ENCODE assay signal across 1 cellular context in the genomic region with DNA sequence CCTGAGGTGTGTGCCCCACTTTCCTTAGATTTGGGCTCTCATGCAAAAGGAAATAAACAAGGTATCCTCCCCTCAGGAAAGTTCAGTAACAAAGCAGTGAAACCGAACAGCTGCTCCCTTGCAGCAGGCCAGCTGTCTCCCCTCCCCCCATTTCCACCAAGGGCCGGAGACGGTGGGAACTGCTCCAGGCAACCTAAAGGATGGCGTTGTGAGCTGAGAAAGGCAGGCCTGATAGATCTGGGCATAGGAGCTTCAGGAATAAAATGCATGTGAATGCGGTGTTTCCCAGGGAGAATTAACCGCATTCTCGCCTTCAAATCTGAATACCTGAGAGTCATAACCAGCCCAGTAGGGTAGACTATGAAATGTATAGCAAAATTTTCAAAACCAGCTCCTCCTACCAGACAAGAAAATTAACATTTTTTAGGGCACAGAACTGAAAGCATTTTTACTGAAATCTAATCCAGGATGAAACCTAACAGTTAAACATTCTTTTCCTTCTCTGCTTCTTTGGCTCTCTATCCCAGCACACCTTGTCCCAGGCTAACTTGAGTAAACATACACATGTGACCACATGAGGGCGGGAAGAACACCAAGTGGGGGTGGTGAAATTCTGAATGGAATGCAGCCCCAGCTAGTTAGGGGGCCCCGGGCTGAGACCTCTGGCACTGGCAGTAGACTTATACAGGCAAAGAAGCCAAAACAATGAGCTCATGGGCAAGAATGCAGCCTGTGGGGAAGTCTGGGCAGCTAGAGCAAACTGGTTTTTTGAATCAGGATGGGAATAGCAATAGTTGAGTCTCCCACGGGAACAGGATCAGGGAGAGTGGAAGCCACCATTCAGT.
TF ChIP-seq lines count a peak whose summit lies in the region.

No MANE protein-coding gene starts in this region.

TF ChIP-seq in HepG2, 621 proteins besides CTCF, POLR2A, EP300 and RAD21 (continues in another document):
- TF ChIP-seq NFIB (CRISPR knock-in tag; IDR thresholded peaks at IDR 0.05; ENCODE audit: borderline replicate concordance) (no peak), ZNF34 (CRISPR knock-in tag; IDR thresholded peaks at IDR 0.05; ENCODE audit: borderline replicate concordance) (no peak), ZNF883 (CRISPR knock-in tag; IDR thresholded peaks at IDR 0.05; ENCODE audit: not compliant biosample characterization) (no peak), TBX3 (IDR thresholded peaks at IDR 0.05; ENCODE audit: borderline replicate concordance) (no peak), ZNF747 (CRISPR knock-in tag; IDR thresholded peaks at IDR 0.05; ENCODE audit: borderline replicate concordance) (peak; percentile 52; the same call in 1 of the 2 replicates), ZNF138 (CRISPR knock-in tag; IDR thresholded peaks at IDR 0.05; ENCODE audit: low read depth) (no peak), RCOR2 (CRISPR knock-in tag; IDR thresholded peaks at IDR 0.05) (0 out of 2 replicates have a peak, but pooled peaks have one; percentile 44), NFIC (IDR thresholded peaks at IDR 0.05; ENCODE audit: low read length) (no peak), YY1 (IDR thresholded peaks at IDR 0.05; ENCODE audit: insufficient read depth, insufficient replicate concordance, low read depth, low read length) (no peak), SRY (CRISPR knock-in tag; IDR thresholded peaks at IDR 0.05) (no peak), CEBPG (CRISPR knock-in tag; IDR thresholded peaks at IDR 0.05) (peak; percentile 73), RELA (CRISPR knock-in tag; IDR thresholded peaks at IDR 0.05) (no peak), SP5 (CRISPR knock-in tag; IDR thresholded peaks at IDR 0.05; ENCODE audit: borderline replicate concordance, low read depth) (peak; percentile 95), ZMAT3 (CRISPR knock-in tag; conservative IDR thresholded peaks at IDR 0.05) (no peak), GATA4 (IDR thresholded peaks at IDR 0.05; ENCODE audit: borderline replicate concordance, low read depth) (no peak), MED8 (CRISPR knock-in tag; IDR thresholded peaks at IDR 0.05; ENCODE audit: insufficient replicate concordance) (no peak), KLF15 (CRISPR knock-in tag; IDR thresholded peaks at IDR 0.05; ENCODE audit: borderline replicate concordance) (no peak), ZBTB42 (CRISPR knock-in tag; IDR thresholded peaks at IDR 0.05) (no peak), RFX1 (IDR thresholded peaks at IDR 0.05) (no peak), SRF (IDR thresholded peaks at IDR 0.05; ENCODE audit: low read depth, low read length) (peak; percentile 13; the same call in 1 of the 2 replicates), ZNF570 (CRISPR knock-in tag; IDR thresholded peaks at IDR 0.05; ENCODE audit: borderline replicate concordance) (no peak), ZNF772 (CRISPR knock-in tag; IDR thresholded peaks at IDR 0.05) (no peak; the same call in 1 of the 2 replicates), IRX3 (CRISPR knock-in tag; IDR thresholded peaks at IDR 0.05; ENCODE audit: borderline replicate concordance, low read depth) (no peak), ZNF230 (CRISPR knock-in tag; IDR thresholded peaks at IDR 0.05) (no peak), SP140L (CRISPR knock-in tag; IDR thresholded peaks at IDR 0.05; ENCODE audit: borderline replicate concordance) (no peak), ZC3H13 (CRISPR knock-in tag; IDR thresholded peaks at IDR 0.05) (no peak), FOXJ3 (CRISPR knock-in tag; IDR thresholded peaks at IDR 0.05; ENCODE audit: borderline replicate concordance) (peak; percentile 64; the same call in 1 of the 2 replicates), SOX6 (IDR thresholded peaks at IDR 0.05) (no peak), SOX6 (CRISPR knock-in tag; IDR thresholded peaks at IDR 0.05) (peak; percentile 85), ZFP1 (CRISPR knock-in tag; IDR thresholded peaks at IDR 0.05) (no peak), ZNF460 (CRISPR knock-in tag; IDR thresholded peaks at IDR 0.05; ENCODE audit: borderline replicate concordance) (no peak), HNF4A (CRISPR knock-in tag; IDR thresholded peaks at IDR 0.05) (peak; percentile 54; the same call in 1 of the 2 replicates), ZFP37 (CRISPR knock-in tag; IDR thresholded peaks at IDR 0.05; ENCODE audit: borderline replicate concordance) (no peak)
- TF ChIP-seq, protein P1, sequence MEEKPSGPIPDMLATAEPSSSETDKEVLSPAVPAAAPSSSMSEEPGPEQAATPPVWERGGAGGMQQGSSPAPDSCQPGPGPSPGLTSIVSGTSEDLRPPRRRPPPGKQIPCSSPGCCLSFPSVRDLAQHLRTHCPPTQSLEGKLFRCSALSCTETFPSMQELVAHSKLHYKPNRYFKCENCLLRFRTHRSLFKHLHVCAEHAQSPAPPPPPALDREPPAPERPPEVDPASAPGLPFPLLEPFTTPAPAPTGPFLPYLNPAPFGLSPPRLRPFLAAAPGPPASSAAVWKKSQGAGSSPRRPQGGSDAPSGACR (CRISPR knock-in tag; IDR thresholded peaks at IDR 0.05), result 0 out of 2 replicates have a peak, but pooled peaks have one; percentile 32
- TF ChIP-seq, protein P2, sequence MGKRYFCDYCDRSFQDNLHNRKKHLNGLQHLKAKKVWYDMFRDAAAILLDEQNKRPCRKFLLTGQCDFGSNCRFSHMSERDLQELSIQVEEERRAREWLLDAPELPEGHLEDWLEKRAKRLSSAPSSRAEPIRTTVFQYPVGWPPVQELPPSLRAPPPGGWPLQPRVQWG (CRISPR knock-in tag; IDR thresholded peaks at IDR 0.05; ENCODE audit: borderline replicate concordance, low read depth), result no peak
- TF ChIP-seq, protein P3, sequence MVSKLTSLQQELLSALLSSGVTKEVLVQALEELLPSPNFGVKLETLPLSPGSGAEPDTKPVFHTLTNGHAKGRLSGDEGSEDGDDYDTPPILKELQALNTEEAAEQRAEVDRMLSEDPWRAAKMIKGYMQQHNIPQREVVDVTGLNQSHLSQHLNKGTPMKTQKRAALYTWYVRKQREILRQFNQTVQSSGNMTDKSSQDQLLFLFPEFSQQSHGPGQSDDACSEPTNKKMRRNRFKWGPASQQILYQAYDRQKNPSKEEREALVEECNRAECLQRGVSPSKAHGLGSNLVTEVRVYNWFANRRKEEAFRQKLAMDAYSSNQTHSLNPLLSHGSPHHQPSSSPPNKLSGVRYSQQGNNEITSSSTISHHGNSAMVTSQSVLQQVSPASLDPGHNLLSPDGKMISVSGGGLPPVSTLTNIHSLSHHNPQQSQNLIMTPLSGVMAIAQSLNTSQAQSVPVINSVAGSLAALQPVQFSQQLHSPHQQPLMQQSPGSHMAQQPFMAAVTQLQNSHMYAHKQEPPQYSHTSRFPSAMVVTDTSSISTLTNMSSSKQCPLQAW (CRISPR knock-in tag; IDR thresholded peaks at IDR 0.05), result no peak
- TF ChIP-seq, protein P4, sequence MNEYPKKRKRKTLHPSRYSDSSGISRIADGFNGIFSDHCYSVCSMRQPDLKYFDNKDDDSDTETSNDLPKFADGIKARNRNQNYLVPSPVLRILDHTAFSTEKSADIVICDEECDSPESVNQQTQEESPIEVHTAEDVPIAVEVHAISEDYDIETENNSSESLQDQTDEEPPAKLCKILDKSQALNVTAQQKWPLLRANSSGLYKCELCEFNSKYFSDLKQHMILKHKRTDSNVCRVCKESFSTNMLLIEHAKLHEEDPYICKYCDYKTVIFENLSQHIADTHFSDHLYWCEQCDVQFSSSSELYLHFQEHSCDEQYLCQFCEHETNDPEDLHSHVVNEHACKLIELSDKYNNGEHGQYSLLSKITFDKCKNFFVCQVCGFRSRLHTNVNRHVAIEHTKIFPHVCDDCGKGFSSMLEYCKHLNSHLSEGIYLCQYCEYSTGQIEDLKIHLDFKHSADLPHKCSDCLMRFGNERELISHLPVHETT (CRISPR knock-in tag; conservative IDR thresholded peaks at IDR 0.05), result no peak
- TF ChIP-seq, protein P5, sequence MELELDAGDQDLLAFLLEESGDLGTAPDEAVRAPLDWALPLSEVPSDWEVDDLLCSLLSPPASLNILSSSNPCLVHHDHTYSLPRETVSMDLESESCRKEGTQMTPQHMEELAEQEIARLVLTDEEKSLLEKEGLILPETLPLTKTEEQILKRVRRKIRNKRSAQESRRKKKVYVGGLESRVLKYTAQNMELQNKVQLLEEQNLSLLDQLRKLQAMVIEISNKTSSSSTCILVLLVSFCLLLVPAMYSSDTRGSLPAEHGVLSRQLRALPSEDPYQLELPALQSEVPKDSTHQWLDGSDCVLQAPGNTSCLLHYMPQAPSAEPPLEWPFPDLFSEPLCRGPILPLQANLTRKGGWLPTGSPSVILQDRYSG (CRISPR knock-in tag; IDR thresholded peaks at IDR 0.05), result no peak
- TF ChIP-seq, protein P6, sequence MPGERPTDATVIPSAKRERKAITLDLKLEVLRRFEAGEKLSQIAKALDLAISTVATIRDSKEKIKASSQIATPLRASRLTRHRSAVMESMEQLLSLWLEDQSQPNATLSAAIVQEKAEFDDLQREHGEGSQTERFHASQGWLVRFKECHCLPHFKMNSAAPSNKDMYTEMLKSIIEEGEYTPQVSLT (CRISPR knock-in tag; IDR thresholded peaks at IDR 0.05; ENCODE audit: borderline replicate concordance, low read depth), result no peak
- TF ChIP-seq, protein P7, sequence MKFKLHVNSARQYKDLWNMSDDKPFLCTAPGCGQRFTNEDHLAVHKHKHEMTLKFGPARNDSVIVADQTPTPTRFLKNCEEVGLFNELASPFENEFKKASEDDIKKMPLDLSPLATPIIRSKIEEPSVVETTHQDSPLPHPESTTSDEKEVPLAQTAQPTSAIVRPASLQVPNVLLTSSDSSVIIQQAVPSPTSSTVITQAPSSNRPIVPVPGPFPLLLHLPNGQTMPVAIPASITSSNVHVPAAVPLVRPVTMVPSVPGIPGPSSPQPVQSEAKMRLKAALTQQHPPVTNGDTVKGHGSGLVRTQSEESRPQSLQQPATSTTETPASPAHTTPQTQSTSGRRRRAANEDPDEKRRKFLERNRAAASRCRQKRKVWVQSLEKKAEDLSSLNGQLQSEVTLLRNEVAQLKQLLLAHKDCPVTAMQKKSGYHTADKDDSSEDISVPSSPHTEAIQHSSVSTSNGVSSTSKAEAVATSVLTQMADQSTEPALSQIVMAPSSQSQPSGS (CRISPR knock-in tag; IDR thresholded peaks at IDR 0.05), result peak; percentile 73; the same call in 1 of the 2 replicates
- TF ChIP-seq, protein P8, sequence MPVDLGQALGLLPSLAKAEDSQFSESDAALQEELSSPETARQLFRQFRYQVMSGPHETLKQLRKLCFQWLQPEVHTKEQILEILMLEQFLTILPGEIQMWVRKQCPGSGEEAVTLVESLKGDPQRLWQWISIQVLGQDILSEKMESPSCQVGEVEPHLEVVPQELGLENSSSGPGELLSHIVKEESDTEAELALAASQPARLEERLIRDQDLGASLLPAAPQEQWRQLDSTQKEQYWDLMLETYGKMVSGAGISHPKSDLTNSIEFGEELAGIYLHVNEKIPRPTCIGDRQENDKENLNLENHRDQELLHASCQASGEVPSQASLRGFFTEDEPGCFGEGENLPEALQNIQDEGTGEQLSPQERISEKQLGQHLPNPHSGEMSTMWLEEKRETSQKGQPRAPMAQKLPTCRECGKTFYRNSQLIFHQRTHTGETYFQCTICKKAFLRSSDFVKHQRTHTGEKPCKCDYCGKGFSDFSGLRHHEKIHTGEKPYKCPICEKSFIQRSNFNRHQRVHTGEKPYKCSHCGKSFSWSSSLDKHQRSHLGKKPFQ (CRISPR knock-in tag; IDR thresholded peaks at IDR 0.05; ENCODE audit: insufficient replicate concordance), result no peak
- TF ChIP-seq, protein P9, sequence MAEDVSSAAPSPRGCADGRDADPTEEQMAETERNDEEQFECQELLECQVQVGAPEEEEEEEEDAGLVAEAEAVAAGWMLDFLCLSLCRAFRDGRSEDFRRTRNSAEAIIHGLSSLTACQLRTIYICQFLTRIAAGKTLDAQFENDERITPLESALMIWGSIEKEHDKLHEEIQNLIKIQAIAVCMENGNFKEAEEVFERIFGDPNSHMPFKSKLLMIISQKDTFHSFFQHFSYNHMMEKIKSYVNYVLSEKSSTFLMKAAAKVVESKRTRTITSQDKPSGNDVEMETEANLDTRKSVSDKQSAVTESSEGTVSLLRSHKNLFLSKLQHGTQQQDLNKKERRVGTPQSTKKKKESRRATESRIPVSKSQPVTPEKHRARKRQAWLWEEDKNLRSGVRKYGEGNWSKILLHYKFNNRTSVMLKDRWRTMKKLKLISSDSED (CRISPR knock-in tag; IDR thresholded peaks at IDR 0.05), result no peak
- TF ChIP-seq, protein P10, sequence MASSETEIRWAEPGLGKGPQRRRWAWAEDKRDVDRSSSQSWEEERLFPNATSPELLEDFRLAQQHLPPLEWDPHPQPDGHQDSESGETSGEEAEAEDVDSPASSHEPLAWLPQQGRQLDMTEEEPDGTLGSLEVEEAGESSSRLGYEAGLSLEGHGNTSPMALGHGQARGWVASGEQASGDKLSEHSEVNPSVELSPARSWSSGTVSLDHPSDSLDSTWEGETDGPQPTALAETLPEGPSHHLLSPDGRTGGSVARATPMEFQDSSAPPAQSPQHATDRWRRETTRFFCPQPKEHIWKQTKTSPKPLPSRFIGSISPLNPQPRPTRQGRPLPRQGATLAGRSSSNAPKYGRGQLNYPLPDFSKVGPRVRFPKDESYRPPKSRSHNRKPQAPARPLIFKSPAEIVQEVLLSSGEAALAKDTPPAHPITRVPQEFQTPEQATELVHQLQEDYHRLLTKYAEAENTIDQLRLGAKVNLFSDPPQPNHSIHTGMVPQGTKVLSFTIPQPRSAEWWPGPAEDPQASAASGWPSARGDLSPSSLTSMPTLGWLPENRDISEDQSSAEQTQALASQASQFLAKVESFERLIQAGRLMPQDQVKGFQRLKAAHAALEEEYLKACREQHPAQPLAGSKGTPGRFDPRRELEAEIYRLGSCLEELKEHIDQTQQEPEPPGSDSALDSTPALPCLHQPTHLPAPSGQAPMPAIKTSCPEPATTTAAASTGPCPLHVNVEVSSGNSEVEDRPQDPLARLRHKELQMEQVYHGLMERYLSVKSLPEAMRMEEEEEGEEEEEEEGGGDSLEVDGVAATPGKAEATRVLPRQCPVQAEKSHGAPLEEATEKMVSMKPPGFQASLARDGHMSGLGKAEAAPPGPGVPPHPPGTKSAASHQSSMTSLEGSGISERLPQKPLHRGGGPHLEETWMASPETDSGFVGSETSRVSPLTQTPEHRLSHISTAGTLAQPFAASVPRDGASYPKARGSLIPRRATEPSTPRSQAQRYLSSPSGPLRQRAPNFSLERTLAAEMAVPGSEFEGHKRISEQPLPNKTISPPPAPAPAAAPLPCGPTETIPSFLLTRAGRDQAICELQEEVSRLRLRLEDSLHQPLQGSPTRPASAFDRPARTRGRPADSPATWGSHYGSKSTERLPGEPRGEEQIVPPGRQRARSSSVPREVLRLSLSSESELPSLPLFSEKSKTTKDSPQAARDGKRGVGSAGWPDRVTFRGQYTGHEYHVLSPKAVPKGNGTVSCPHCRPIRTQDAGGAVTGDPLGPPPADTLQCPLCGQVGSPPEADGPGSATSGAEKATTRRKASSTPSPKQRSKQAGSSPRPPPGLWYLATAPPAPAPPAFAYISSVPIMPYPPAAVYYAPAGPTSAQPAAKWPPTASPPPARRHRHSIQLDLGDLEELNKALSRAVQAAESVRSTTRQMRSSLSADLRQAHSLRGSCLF (CRISPR knock-in tag; IDR thresholded peaks at IDR 0.05; ENCODE audit: borderline replicate concordance), result 0 out of 2 replicates have a peak, but pooled peaks have one; percentile 33
